In the genomic region with DNA sequence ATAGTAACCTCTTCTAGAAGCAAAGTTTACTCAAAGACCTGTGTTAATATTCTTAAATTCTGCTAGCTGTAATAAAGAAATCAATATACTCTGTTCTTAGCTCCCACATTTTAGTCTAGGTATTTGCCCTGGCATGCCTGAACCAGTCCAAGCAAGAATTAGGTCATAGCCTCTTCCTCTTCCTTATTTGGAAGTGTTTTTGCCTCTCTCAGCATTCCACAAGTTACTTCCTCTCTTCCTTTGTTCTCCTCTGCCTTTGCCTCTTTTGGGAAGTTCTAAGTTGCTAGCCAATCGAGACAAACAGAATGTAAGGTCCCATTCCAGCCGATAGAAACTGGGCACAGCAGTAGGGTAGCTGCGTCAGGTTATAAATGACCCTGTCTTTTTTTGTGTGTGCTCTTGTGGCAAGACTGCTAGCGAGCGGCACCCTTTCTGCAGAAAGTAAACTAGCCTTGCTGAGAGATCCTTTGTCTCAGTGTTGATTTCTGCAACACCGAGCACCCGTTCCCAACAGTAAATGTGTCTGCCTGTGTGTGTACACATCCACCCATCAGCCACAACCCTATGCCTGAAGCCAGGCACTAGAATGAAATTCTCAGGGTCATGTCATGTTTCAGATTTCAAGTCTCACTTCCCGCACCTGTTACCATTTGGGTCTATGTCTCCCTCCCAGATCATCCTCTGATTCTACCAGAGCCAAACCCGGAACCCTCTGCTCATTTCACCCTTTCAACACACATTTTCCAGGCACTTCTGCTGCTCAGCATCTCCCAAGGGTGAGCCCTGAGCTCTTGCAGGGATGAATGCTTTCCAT, we compare ENCODE assay signal across 23 cellular contexts. TPM values are rescaled to one million over a fixed set of nuclear protein-coding genes. Genes with fewer than 3 reads are reported as not detected.
"Had no signal": no experiment of that assay in that cellular context is flagged by ENCODE, and none has a peak within 500 bp of the region (broad histone marks: within the 10 kb centered on the region; RNA-seq: fewer than 3 reads in every experiment).

No MANE protein-coding gene starts in this region.

- H3K4me1 ChIP-seq: psoas muscle, transverse colon had no signal

- H3K9me3 ChIP-seq: psoas muscle had no signal

- H3K4me3 ChIP-seq: dorsolateral prefrontal cortex, heart left ventricle, psoas muscle, SK-N-MC, transverse colon had no signal

- ATAC-seq: activated T-cell treated with anti-CD3 and anti-CD28 coated beads, Interleukin-2, amount 50 U/mL, for 4 hours; heart left ventricle; left lobe of liver; natural killer cell treated with Interleukin-12 subunit alpha and Interleukin-12 subunit beta and Interleukin-15 and Interleukin-18, amount 100 ng/mL, for 72 hours; psoas muscle; sciatic nerve had no signal

- H3K27me3 ChIP-seq: transverse colon had no signal

- DNase-seq: activated CD4-positive, alpha-beta T cell treated with anti-CD3 and anti-CD28 coated beads, Interleukin-2, amount 50 U/mL, for 1 hour; activated CD4-positive, CD25-positive, alpha-beta regulatory T cell; activated T-cell treated with anti-CD3 and anti-CD28 coated beads, Interleukin-2, amount 50 U/mL, for 4 hours; cerebellar nuclear complex; heart left ventricle; nucleus accumbens; stimulated activated CD4-positive, alpha-beta T cell treated with anti-CD3 and anti-CD28 coated beads, Interleukin-2, amount 100 ng/mL, for 24 hours; stimulated activated naive CD4-positive, alpha-beta T cell; substantia nigra; transverse colon had no signal

- H3K27ac ChIP-seq: dorsolateral prefrontal cortex, psoas muscle, SK-N-MC, transverse colon had no signal

- H3K27ac Mint-ChIP-seq: natural killer cell treated with Interleukin-12 subunit alpha and Interleukin-12 subunit beta and Interleukin-15 and Interleukin-18, amount 100 ng/mL, for 72 hours; T-helper 1 cell treated with Interleukin-12 subunit alpha and Interleukin-12 subunit beta and Interleukin-4 antibody, amounts not matched to agents 30 μg/mL and 1 μg/mL, for 36 hours had no signal

- FAIRE-seq: endometrium, frontal cortex, islet of Langerhans, TTC549 had no signal

- H3K4me3 Mint-ChIP-seq: activated T-cell treated with anti-CD3 and anti-CD28 coated beads, Interleukin-2, amount 50 U/mL, for 4 hours; brain; natural killer cell treated with Interleukin-12 subunit alpha and Interleukin-12 subunit beta and Interleukin-15 and Interleukin-18, amount 100 ng/mL, for 72 hours; T-helper 1 cell treated with Interleukin-12 subunit alpha and Interleukin-12 subunit beta and Interleukin-4 antibody, amounts not matched to agents 30 μg/mL and 1 μg/mL, for 36 hours had no signal

- H3K36me3 ChIP-seq: heart left ventricle, transverse colon had no signal

RNA-seq across cellular contexts. Expression of a gene that starts 47.2 kb away (rescaled TPM):
- total RNA-seq: activated T-cell treated with anti-CD3 and anti-CD28 coated beads, Interleukin-2, amount 50 U/mL, for 4 hours; fibroblast of lung; frontal cortex; heart left ventricle; left lobe of liver; natural killer cell treated with Interleukin-12 subunit alpha and Interleukin-12 subunit beta and Interleukin-15 and Interleukin-18, amount 100 ng/mL, for 72 hours; psoas muscle; sciatic nerve; transverse colon had no signal
- polyA plus RNA-seq: fibroblast of lung, heart left ventricle, psoas muscle had no signal

RNA-seq across cellular contexts. Expression of a gene that starts 58.5 kb away (rescaled TPM):
- total RNA-seq: activated T-cell treated with anti-CD3 and anti-CD28 coated beads, Interleukin-2, amount 50 U/mL, for 4 hours; fibroblast of lung; frontal cortex; heart left ventricle; left lobe of liver; natural killer cell treated with Interleukin-12 subunit alpha and Interleukin-12 subunit beta and Interleukin-15 and Interleukin-18, amount 100 ng/mL, for 72 hours; psoas muscle; sciatic nerve; transverse colon had no signal
- polyA plus RNA-seq: fibroblast of lung, heart left ventricle, psoas muscle had no signal
